Comparison of ENCODE assay signal across 13 cellular contexts in the genomic region with DNA sequence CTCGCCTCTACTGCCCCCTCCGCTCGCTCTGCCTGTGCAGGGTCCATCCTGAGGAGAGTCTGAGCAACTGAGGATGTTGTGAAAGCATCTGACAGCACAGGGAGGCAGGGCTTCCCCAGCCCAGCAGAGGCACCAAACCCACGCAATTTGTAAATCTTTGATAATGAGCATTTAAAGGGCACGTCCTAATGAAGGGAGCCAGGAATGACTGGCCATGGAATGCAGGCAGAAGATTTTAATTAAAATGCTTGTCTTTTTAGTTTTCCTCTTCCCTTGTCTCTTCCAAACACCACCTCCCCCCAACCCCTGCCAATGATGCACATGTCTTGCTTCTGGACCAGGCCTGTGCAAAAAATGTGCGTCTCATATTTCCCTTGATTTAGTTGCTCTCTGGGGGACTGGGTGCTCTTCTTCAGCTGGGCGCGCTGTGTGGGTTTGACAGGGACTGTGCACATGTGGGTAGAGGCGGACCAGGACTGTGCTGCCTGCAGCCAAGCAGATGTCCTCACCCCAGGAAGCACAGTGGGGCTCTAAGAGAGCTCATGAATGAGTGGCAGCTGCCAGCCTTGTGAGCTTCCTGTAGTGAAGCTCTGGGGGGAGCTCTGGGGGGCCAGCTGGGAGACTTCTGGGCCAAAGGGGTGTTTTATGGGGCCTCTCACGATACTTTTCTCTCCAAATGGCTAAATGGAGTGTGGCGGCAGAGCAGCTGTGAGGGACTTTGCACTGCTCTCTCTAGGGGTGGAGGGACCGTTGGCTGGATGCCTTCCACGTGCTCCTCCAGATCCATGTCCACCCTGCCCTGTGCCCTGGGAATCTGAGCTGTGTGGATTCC.
DNase-seq lines count a peak whose midpoint lies in the region; ATAC-seq, FAIRE-seq and TF ChIP-seq lines count a peak whose summit lies in the region.
"Had no signal": no experiment of that assay in that cellular context is flagged by ENCODE, and none has a peak within 500 bp of the region (broad histone marks: within the 10 kb centered on the region; RNA-seq: fewer than 3 reads in every experiment).

No MANE protein-coding gene starts in this region.

- no peak for DNase-seq in Right ventricle myocardium superior
- no peak for DNase-seq in left ventricle myocardium superior
- peak; percentile 5 to 31 for DNase-seq in SJCRH30
- no peak for DNase-seq in kidney
- no peak for DNase-seq in esophagus squamous epithelium (lab: John Stamatoyannopoulos, UW)
- DNase-seq in OCI-LY7 (ENCODE audit: low spot score): no peak
- no peak for DNase-seq in effector memory CD8-positive, alpha-beta T cell
- DNase-seq: activated CD8-positive, alpha-beta T cell treated with anti-CD3 and anti-CD28 coated beads for 36 hours; erythroblast; left cardiac atrium; NCI-H2029 treated with DMSO at 0.1 percent for 48 hours had no signal

- H3K27ac Mint-ChIP-seq in effector memory CD8-positive, alpha-beta T cell: no peak overlapping the region
- H3K27ac Mint-ChIP-seq: activated CD8-positive, alpha-beta T cell treated with anti-CD3 and anti-CD28 coated beads for 36 hours had no signal

- no peaks in the 10 kb centered on the region for H4K20me1 ChIP-seq in OCI-LY7 (ENCODE audit: insufficient read depth, low read length)

- H3K79me2 ChIP-seq in OCI-LY7 (ENCODE audit: insufficient read depth, low read depth, low read length): no peaks in the 10 kb centered on the region

- H3K9ac ChIP-seq in kidney (ENCODE audit: low read length in 2 of 2): no peak overlapping the region

- H3K36me3 ChIP-seq in SJCRH30 (no peaks in the 10 kb centered on the region), kidney (ENCODE audit: control insufficient read depth in 1 of 2, insufficient read depth in 2 of 2, low read length in 2 of 2) (no peaks in the 10 kb centered on the region), esophagus squamous epithelium (no peaks in the 10 kb centered on the region), OCI-LY7 (ENCODE audit: insufficient read depth, low read length) (no peaks in the 10 kb centered on the region)

- intact Hi-C loops in Right ventricle myocardium superior (cut with DNase I) (no loop called here), left ventricle myocardium superior (cut with micrococcal nuclease) (no loop called here), kidney (cut with DNase I) (no loop called here), esophagus squamous epithelium (cut with DNase I) (no loop called here), OCI-LY7 (cut with micrococcal nuclease; ENCODE audit: unreplicated experiment) (no loop called here)

- H3K4me3 ChIP-seq in SJCRH30 (no peak overlapping the region), kidney (ENCODE audit: low read length in 2 of 2) (no peak overlapping the region), esophagus squamous epithelium (no peak overlapping the region), OCI-LY7 (ENCODE audit: low read depth, low read length, poor library complexity, severe bottlenecking) (no peak overlapping the region)

- no peak for TF ChIP-seq POLR2A in esophagus squamous epithelium (IDR thresholded peaks at IDR 0.05)

- H3K4me1 ChIP-seq in SJCRH30: no peaks in the 10 kb centered on the region
- peaks cover 25 to 26% of the 10 kb centered on the region in 2 donors for H3K4me1 ChIP-seq in kidney (ENCODE audit: control insufficient read depth in 1 of 2, insufficient read depth in 1 of 2, low read depth in 1 of 2, low read length in 2 of 2)
- no peaks in the 10 kb centered on the region for H3K4me1 ChIP-seq in esophagus squamous epithelium
- no peaks in the 10 kb centered on the region for H3K4me1 ChIP-seq in OCI-LY7 (ENCODE audit: insufficient read depth, low read length, poor library complexity, severe bottlenecking)

- H3K27me3 Mint-ChIP-seq in effector memory CD8-positive, alpha-beta T cell: peaks cover 21 to 44% of the 10 kb centered on the region in 2 donors

- H3K4me1 Mint-ChIP-seq in effector memory CD8-positive, alpha-beta T cell (ENCODE audit: low read depth in 2 of 2): no peaks in the 10 kb centered on the region

- H2AFZ ChIP-seq in OCI-LY7 (ENCODE audit: low read length): no peak overlapping the region

- CTCF ChIA-PET in OCI-LY7 (lab: Charles Lee; ENCODE audit: unreplicated experiment): no interaction called here

- H3K27ac ChIP-seq in SJCRH30: no peak overlapping the region
- peak overlapping the region; percentile 30 to 60 for H3K27ac ChIP-seq in kidney (ENCODE audit: low read depth in 2 of 2, low read length in 2 of 2)
- no peak overlapping the region for H3K27ac ChIP-seq in esophagus squamous epithelium
- H3K27ac ChIP-seq in OCI-LY7 (ENCODE audit: low read depth, low read length, poor library complexity, severe bottlenecking): no peak overlapping the region
- H3K27ac ChIP-seq: 22Rv1 had no signal

- no TSS peak for BruUV-seq in OCI-LY7 (replicated peaks; lab: Mats Ljungman, UMichigan)

- no peaks in the 10 kb centered on the region for H3K9me3 Mint-ChIP-seq in effector memory CD8-positive, alpha-beta T cell
- H3K9me3 Mint-ChIP-seq: activated CD8-positive, alpha-beta T cell treated with anti-CD3 and anti-CD28 coated beads for 36 hours had no signal

- WGBS in esophagus squamous epithelium, 2 donors: 68% methylated on average over 6 of the region's 13 CpGs

- TF ChIP-seq CTCF in kidney (IDR thresholded peaks at IDR 0.05; ENCODE audit: borderline replicate concordance, extremely low read depth, insufficient read depth): no peak
- no peak for TF ChIP-seq CTCF in esophagus squamous epithelium (IDR thresholded peaks at IDR 0.05)
- no peak for TF ChIP-seq CTCF in OCI-LY7 (conservative IDR thresholded peaks at IDR 0.05; ENCODE audit: low read length)

- H3K4me2 ChIP-seq in OCI-LY7 (ENCODE audit: low read length): no peak overlapping the region

- H3K27me3 ChIP-seq in SJCRH30: no peaks in the 10 kb centered on the region
- H3K27me3 ChIP-seq in esophagus squamous epithelium: peaks cover 0 to 11% (median 2%) of the 10 kb centered on the region in 4 donors

- peak; percentile 25 for ATAC-seq in Right ventricle myocardium superior (ENCODE audit: poor library complexity)
- ATAC-seq in left ventricle myocardium superior: no peak
- ATAC-seq in GM21619 (IDR thresholded peaks at IDR 0.05; ENCODE audit: unreplicated experiment): no peak
- ATAC-seq in effector memory CD8-positive, alpha-beta T cell (replicated peaks): no peak
- ATAC-seq: activated CD8-positive, alpha-beta T cell treated with anti-CD3 and anti-CD28 coated beads for 36 hours had no signal

- no peak for FAIRE-seq in kidney (lab: Jason Lieb, UNC)

- H3K36me3 Mint-ChIP-seq in effector memory CD8-positive, alpha-beta T cell (ENCODE audit: insufficient read depth): no peaks in the 10 kb centered on the region

- H3K4me3 Mint-ChIP-seq in effector memory CD8-positive, alpha-beta T cell: no peak overlapping the region
- H3K4me3 Mint-ChIP-seq: activated CD8-positive, alpha-beta T cell treated with anti-CD3 and anti-CD28 coated beads for 36 hours had no signal

- POLR2A ChIA-PET in OCI-LY7 (lab: Charles Lee): no interaction called here

- H3K9me2 ChIP-seq in OCI-LY7 (ENCODE audit: insufficient read depth, low read length): no peaks in the 10 kb centered on the region

- H3K9me3 ChIP-seq in SJCRH30 (replicated peaks): no peaks in the 10 kb centered on the region
- H3K9me3 ChIP-seq in kidney (ENCODE audit: control insufficient read depth in 1 of 2, low read length in 2 of 2): no peaks in the 10 kb centered on the region
- H3K9me3 ChIP-seq in esophagus squamous epithelium: no peaks in the 10 kb centered on the region
- no peaks in the 10 kb centered on the region for H3K9me3 ChIP-seq in OCI-LY7 (ENCODE audit: low read length)

Comparison
In these comparisons a context has a peak if more than half of its experiments do, and no peak if none do; other contexts are left out.
1. DNase-seq: peak in SJCRH30 (2 of 2); none in Right ventricle myocardium superior (single experiment), left ventricle myocardium superior (single experiment), kidney (single experiment), esophagus squamous epithelium (single experiment), OCI-LY7 (single experiment) and effector memory CD8-positive, alpha-beta T cell (0 of 3).
2. H3K27ac ChIP-seq: peak in kidney (2 of 2); none in SJCRH30 (single experiment), esophagus squamous epithelium (0 of 4) and OCI-LY7 (single experiment).